In the genomic region with DNA sequence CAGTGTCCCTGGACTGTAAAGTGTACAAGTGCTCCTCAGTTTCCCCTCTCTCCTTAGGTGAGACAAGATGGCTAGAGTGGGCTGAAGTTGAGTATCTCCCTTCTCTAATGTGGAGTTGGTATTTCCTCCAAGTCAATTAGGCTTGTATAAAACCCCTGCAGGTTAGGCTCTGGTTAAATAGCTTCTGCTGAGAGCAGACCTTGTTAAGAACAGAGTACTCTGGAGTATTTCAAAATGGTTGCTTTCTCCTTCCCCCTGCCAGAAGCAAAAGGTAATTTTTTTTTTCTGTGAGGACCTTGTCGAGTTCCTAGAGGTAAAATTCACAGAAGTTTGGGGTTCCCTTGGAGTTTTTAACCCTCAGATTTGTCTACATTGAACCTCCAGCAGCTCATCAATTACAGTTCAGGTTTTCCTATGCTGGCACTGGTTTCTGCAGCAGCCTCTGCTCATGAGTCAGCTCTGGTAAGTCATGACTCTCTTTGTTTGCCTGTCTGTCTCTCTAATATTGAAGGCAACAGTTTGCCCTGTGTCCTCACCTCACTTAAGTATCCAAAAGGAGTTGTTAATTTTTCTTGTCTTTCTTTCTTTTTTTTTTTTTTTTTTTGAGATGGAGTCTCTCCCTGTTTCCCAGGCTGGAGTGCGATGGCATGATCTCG, we compare ENCODE assay signal across 18 cellular contexts. TPM values are rescaled to one million over a fixed set of nuclear protein-coding genes. Genes with fewer than 3 reads are reported as not detected.
DNase-seq lines count a peak whose midpoint lies in the region; ATAC-seq and TF ChIP-seq lines count a peak whose summit lies in the region.
"Had no signal": no experiment of that assay in that cellular context is flagged by ENCODE, and none has a peak within 500 bp of the region (broad histone marks: within the 10 kb centered on the region; RNA-seq: fewer than 3 reads in every experiment).

No MANE protein-coding gene starts in this region.

- no peak overlapping the region for H3K23ac ChIP-seq in mesendoderm (ENCODE audit: low read length)

- no peaks in the 10 kb centered on the region for H3K36me3 ChIP-seq in mesendoderm (ENCODE audit: control insufficient read depth, insufficient read depth, low read length)
- H3K36me3 ChIP-seq: SJSA1, uterus had no signal

- no peak overlapping the region for H2AK5ac ChIP-seq in mesendoderm (ENCODE audit: low read length)

- H4K5ac ChIP-seq in mesendoderm (ENCODE audit: low read length) = no peak overlapping the region

- H3K4me2 ChIP-seq in mesendoderm (ENCODE audit: low read length) = no peak overlapping the region

- no peak overlapping the region for H2BK15ac ChIP-seq in mesendoderm (replicated peaks; ENCODE audit: low read depth)

- H3K4ac ChIP-seq in mesendoderm (ENCODE audit: low read depth, low read length) = peak overlapping the region; percentile 16

- no peak overlapping the region for H3K9ac ChIP-seq in mesendoderm (ENCODE audit: low read length)

- no peak overlapping the region for H4K8ac ChIP-seq in mesendoderm (ENCODE audit: low read depth, low read length)

- no peak overlapping the region for H2BK120ac ChIP-seq in mesendoderm (ENCODE audit: low read depth, low read length)

- H3K18ac ChIP-seq in mesendoderm (ENCODE audit: low read length) = peak overlapping the region; percentile 30

- no peak for TF ChIP-seq CTCF in choroid plexus epithelial cell (conservative IDR thresholded peaks at IDR 0.05; ENCODE audit: low read depth, low read length)

- no peak overlapping the region for H3K4me3 ChIP-seq in choroid plexus epithelial cell (ENCODE audit: low read depth, low read length)
- H3K4me3 ChIP-seq in mesendoderm (ENCODE audit: low read length) = no peak overlapping the region
- H3K4me3 ChIP-seq: dorsolateral prefrontal cortex, SJSA1, uterus had no signal

- no peaks in the 10 kb centered on the region for H3K79me1 ChIP-seq in mesendoderm (ENCODE audit: low read length)

- no peak overlapping the region for H2BK5ac ChIP-seq in mesendoderm (ENCODE audit: low read length)

- no peaks in the 10 kb centered on the region for H3K4me1 ChIP-seq in mesendoderm (ENCODE audit: control insufficient read depth, low read depth, low read length)
- H3K4me1 ChIP-seq: SJSA1, uterus had no signal

- no CpG with 5 or more reads among the region's 3 CpGs for WGBS in mesendoderm (ENCODE audit: extremely low coverage, insufficient coverage, low lambda C conversion rate)

- H3K79me2 ChIP-seq in mesendoderm (ENCODE audit: control insufficient read depth, insufficient read depth, low read length) = no peaks in the 10 kb centered on the region

- no peak overlapping the region for H3K27ac ChIP-seq in mesendoderm (ENCODE audit: low read depth, low read length)
- H3K27ac ChIP-seq: dorsolateral prefrontal cortex, SJSA1, uterus had no signal

- H3K56ac ChIP-seq in mesendoderm (ENCODE audit: low read length) = no peak overlapping the region

- no peaks in the 10 kb centered on the region for H3K27me3 ChIP-seq in mesendoderm (ENCODE audit: insufficient read depth, low read length, poor library complexity)
- H3K27me3 ChIP-seq: dorsolateral prefrontal cortex, SJSA1, uterus had no signal

- DNase-seq in Daoy (ENCODE audit: low read depth) (peak; percentile 17), NCI-H226 (peak; percentile 49), choroid plexus epithelial cell (ENCODE audit: low read depth) (peak; percentile 51), mesendoderm (no peak)
- DNase-seq: activated CD4-positive, alpha-beta memory T cell treated with anti-CD3 and anti-CD28 coated beads for 36 hours; amniotic stem cell; dorsolateral prefrontal cortex; NCI-H1105; NCI-H2227 treated with DMSO at 0.1 percent for 48 hours; nucleus accumbens; small intestine; stimulated activated naive CD4-positive, alpha-beta T cell; uterus had no signal

- ATAC-seq in HG03139 (IDR thresholded peaks at IDR 0.05; ENCODE audit: unreplicated experiment) = no peak
- no peak for ATAC-seq in HG02852 (IDR thresholded peaks at IDR 0.05; ENCODE audit: unreplicated experiment)
- ATAC-seq in HG02610 (IDR thresholded peaks at IDR 0.05; ENCODE audit: unreplicated experiment) = no peak
- ATAC-seq in HG03342 (IDR thresholded peaks at IDR 0.05; ENCODE audit: unreplicated experiment) = no peak

RNA-seq across cellular contexts. Expression of gene GLIPR1, which starts 27.8 kb away (rescaled TPM):
- 71.9 and 73.3 TPM in 2 replicates for total RNA-seq in Daoy (2014; rRNA removed; shearing (Covaris generic))
- polyA plus RNA-seq in mesendoderm (2013, experiment 1 of 2) = 11.0 TPM
- 11.9 TPM for polyA plus RNA-seq in mesendoderm (2013, experiment 2 of 2)

RNA-seq across cellular contexts. Expression of gene KRR1, which starts 58.6 kb away (rescaled TPM):
- total RNA-seq in Daoy (2014; rRNA removed; shearing (Covaris generic)) = 50.3 and 52.4 TPM in 2 replicates
- 126 TPM for polyA plus RNA-seq in mesendoderm (2013, experiment 1 of 2)
- polyA plus RNA-seq in mesendoderm (2013, experiment 2 of 2) = 130 TPM
